Comparison of ENCODE assay signal across 10 cellular contexts in the genomic region with DNA sequence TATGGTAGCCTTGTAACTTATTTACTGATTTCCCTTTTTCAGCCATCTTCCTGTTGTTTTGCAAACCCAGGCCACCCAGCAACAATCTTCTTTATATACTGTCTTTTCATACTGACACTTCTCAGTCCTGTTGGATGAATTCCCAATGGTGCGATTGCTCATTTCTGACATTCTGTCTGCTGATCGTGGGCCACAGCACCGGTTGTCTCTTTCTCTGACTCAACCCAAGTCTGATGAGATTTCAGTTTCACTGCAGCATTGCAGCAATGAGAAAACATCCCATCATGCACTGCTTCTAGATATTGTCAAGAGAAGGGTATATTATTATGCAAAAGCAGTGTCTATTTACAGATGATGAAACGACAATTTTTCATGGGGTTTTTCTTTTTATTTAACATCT.
A peak's percentile ranks its signal among the peaks of the same experiment; 100 is the strongest.
DNase-seq lines count a peak whose midpoint lies in the region; ATAC-seq and TF ChIP-seq lines count a peak whose summit lies in the region.
"Had no signal": no experiment of that assay in that cellular context is flagged by ENCODE, and none has a peak within 500 bp of the region (broad histone marks: within the 10 kb centered on the region; RNA-seq: fewer than 3 reads in every experiment).

No MANE protein-coding gene starts in this region.

- H3K4me1 Mint-ChIP-seq in CD4-positive, alpha-beta T cell (ENCODE audit: low read depth), result no peaks in the 10 kb centered on the region

- no peaks in the 10 kb centered on the region for H3K4me1 ChIP-seq in SJCRH30

- no peaks in the 10 kb centered on the region for H3K36me3 Mint-ChIP-seq in CD4-positive, alpha-beta T cell (ENCODE audit: low read depth)

- POLR2A ChIA-PET in CD4-positive, alpha-beta T cell (lab: Charles Lee), result no interaction called here

- no peak for TF ChIP-seq CTCF in CD4-positive, alpha-beta T cell (IDR thresholded peaks at IDR 0.05)

- no peak overlapping the region for H3K27ac ChIP-seq in SJCRH30
- no peak overlapping the region for H3K27ac ChIP-seq in CD4-positive, alpha-beta T cell (ENCODE audit: low read depth, low read length)

- H3K27me3 ChIP-seq in SJCRH30, result no peaks in the 10 kb centered on the region
- no peaks in the 10 kb centered on the region for H3K27me3 ChIP-seq in CD4-positive, alpha-beta T cell (ENCODE audit: control insufficient read depth, insufficient read depth, low read length)

- H3K9me3 Mint-ChIP-seq in CD4-positive, alpha-beta T cell, result no peaks in the 10 kb centered on the region

- H3K27ac Mint-ChIP-seq in CD4-positive, alpha-beta T cell, result no peak overlapping the region

- no peak overlapping the region for H3K4me3 ChIP-seq in SJCRH30

- H3K36me3 ChIP-seq in SJCRH30, result no peaks in the 10 kb centered on the region

- no peaks in the 10 kb centered on the region for H3K9me3 ChIP-seq in SJCRH30 (replicated peaks)
- H3K9me3 ChIP-seq in CD4-positive, alpha-beta T cell (ENCODE audit: control insufficient read depth, low read length), result no peaks in the 10 kb centered on the region

- no peak overlapping the region for H3K4me3 Mint-ChIP-seq in CD4-positive, alpha-beta T cell

- DNase-seq in AG20443 (ENCODE audit: low spot score) (peak; percentile 60), astrocyte of the hippocampus (ENCODE audit: low read depth, low spot score) (peak; percentile 54), RPMI8226 (no peak), SJCRH30 (no peak)
- DNase-seq in CD4-positive, alpha-beta T cell, result no peak
- no peak for DNase-seq in activated CD8-positive, alpha-beta memory T cell treated with anti-CD3 and anti-CD28 coated beads, Interleukin-2, amount 50 U/mL, for 48 hours
- DNase-seq: Calu3, NCI-H1436 treated with DMSO at 0.1 percent for 48 hours had no signal

- intact Hi-C loops in CD4-positive, alpha-beta T cell (cut with DNase I, micrococcal nuclease), result no loop called here

- CTCF ChIA-PET in CD4-positive, alpha-beta T cell (lab: Charles Lee), result no interaction called here

- ATAC-seq in GM19372 (IDR thresholded peaks at IDR 0.05; ENCODE audit: low read depth, unreplicated experiment), result peak; percentile 72
- peak; percentile 59 for ATAC-seq in HG03097 (IDR thresholded peaks at IDR 0.05; ENCODE audit: low FRiP score, unreplicated experiment)
- no peak for ATAC-seq in CD4-positive, alpha-beta T cell (ENCODE audit: poor library complexity)

- H3K27me3 Mint-ChIP-seq in CD4-positive, alpha-beta T cell, result no peaks in the 10 kb centered on the region

Comparison
In these comparisons a context has a peak if more than half of its experiments do, and no peak if none do; other contexts are left out.
1. DNase-seq: peak in AG20443 (single experiment) and astrocyte of the hippocampus (single experiment); none in RPMI8226 (single experiment), SJCRH30 (0 of 2), CD4-positive, alpha-beta T cell (0 of 10) and activated CD8-positive, alpha-beta memory T cell treated with anti-CD3 and anti-CD28 coated beads, Interleukin-2, amount 50 U/mL, for 48 hours (single experiment).